1 cellular context compared by ENCODE assay signal in genomic region chr19:57709616-57710015, GRCh38.
TF ChIP-seq lines count a peak whose summit lies in the region.

No MANE protein-coding gene starts in this region.

TF ChIP-seq in SK-N-SH treated with all-trans-retinoic acid at 6 μM for 48 hours, 23 proteins besides CTCF, POLR2A, EP300 and RAD21 (continued from another document):
- TF ChIP-seq, protein P1, sequence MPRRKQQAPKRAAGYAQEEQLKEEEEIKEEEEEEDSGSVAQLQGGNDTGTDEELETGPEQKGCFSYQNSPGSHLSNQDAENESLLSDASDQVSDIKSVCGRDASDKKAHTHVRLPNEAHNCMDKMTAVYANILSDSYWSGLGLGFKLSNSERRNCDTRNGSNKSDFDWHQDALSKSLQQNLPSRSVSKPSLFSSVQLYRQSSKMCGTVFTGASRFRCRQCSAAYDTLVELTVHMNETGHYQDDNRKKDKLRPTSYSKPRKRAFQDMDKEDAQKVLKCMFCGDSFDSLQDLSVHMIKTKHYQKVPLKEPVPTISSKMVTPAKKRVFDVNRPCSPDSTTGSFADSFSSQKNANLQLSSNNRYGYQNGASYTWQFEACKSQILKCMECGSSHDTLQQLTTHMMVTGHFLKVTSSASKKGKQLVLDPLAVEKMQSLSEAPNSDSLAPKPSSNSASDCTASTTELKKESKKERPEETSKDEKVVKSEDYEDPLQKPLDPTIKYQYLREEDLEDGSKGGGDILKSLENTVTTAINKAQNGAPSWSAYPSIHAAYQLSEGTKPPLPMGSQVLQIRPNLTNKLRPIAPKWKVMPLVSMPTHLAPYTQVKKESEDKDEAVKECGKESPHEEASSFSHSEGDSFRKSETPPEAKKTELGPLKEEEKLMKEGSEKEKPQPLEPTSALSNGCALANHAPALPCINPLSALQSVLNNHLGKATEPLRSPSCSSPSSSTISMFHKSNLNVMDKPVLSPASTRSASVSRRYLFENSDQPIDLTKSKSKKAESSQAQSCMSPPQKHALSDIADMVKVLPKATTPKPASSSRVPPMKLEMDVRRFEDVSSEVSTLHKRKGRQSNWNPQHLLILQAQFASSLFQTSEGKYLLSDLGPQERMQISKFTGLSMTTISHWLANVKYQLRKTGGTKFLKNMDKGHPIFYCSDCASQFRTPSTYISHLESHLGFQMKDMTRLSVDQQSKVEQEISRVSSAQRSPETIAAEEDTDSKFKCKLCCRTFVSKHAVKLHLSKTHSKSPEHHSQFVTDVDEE (CRISPR knock-in tag; IDR thresholded peaks at IDR 0.05), result no peak
- TF ChIP-seq, protein P2, sequence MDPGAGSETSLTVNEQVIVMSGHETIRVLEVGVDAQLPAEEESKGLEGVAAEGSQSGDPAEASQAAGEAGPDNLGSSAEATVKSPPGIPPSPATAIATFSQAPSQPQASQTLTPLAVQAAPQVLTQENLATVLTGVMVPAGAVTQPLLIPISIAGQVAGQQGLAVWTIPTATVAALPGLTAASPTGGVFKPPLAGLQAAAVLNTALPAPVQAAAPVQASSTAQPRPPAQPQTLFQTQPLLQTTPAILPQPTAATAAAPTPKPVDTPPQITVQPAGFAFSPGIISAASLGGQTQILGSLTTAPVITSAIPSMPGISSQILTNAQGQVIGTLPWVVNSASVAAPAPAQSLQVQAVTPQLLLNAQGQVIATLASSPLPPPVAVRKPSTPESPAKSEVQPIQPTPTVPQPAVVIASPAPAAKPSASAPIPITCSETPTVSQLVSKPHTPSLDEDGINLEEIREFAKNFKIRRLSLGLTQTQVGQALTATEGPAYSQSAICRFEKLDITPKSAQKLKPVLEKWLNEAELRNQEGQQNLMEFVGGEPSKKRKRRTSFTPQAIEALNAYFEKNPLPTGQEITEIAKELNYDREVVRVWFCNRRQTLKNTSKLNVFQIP (CRISPR knock-in tag; IDR thresholded peaks at IDR 0.05; ENCODE audit: borderline replicate concordance, low read depth), result no peak
- TF ChIP-seq SNAI2 (CRISPR knock-in tag; IDR thresholded peaks at IDR 0.05), result no peak
- TF ChIP-seq GLIS3 (CRISPR knock-in tag; IDR thresholded peaks at IDR 0.05), result no peak
- no peak for TF ChIP-seq TCF4 (CRISPR knock-in tag; IDR thresholded peaks at IDR 0.05; ENCODE audit: borderline replicate concordance)
- TF ChIP-seq ESRRG (CRISPR knock-in tag; IDR thresholded peaks at IDR 0.05), result no peak
- no peak for TF ChIP-seq CSRNP3 (CRISPR knock-in tag; IDR thresholded peaks at IDR 0.05)
